In the genomic region with DNA sequence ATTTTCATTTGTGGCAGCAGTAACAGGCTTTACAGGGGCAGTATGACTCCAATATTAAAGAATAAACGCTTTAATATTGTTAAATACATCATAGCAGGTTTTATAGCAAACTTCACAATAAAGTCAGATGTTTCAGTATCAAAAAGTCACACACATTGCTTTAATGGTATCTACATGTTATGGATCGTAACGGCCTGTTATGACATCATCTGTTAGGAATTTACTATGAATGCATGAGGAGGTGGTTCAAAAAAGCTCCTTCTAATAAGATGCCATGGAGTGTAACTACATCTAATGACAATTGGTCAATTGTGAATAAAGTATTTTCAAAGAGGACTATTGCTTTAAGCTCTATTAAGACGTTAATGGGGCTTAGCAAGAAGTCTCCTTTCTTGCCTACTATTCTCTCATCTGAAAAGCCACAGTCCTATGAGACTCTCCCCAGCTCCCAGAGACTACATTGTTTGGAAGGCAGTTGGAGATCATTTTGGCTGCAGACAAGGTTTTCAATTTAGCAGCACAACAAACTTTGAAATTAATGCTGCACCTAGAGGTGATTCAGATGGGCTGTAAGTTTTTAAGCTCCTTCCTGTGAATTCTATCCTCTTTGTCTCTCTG, we compare ENCODE assay signal across 21 cellular contexts.
DNase-seq lines count a peak whose midpoint lies in the region; ATAC-seq and TF ChIP-seq lines count a peak whose summit lies in the region.
"Had no signal": no experiment of that assay in that cellular context is flagged by ENCODE, and none has a peak within 500 bp of the region (broad histone marks: within the 10 kb centered on the region; RNA-seq: fewer than 3 reads in every experiment).

No MANE protein-coding gene starts in this region.

- CTCF ChIA-PET in A673 (lab: Charles Lee) (no interaction called here), RWPE1 (lab: Yijun Ruan, JAX) (interaction anchor here (0.6 kb wide), 1 partner anchor 733 kb away, joined by 4 read pairs; no protein-coding TSS in a partner anchor), MCF 10A (lab: Yijun Ruan, JAX) (no interaction called here)

- H3K4me3 Mint-ChIP-seq in GM23338 (no peak overlapping the region), MCF 10A (ENCODE audit: unreplicated experiment) (no peak overlapping the region)
- H3K4me3 Mint-ChIP-seq: T-cell had no signal

- POLR2A ChIA-PET in A673 (lab: Charles Lee; ENCODE audit: low non-redundant PET) (no interaction called here), RWPE1 (lab: Yijun Ruan, JAX; ENCODE audit: low non-redundant PET) (no interaction called here), MCF 10A (lab: Yijun Ruan, JAX) (interaction anchor here (0.6 kb wide), 1 partner anchor 14 kb away, joined by 3 read pairs; no protein-coding TSS in a partner anchor)

- H3K4me1 Mint-ChIP-seq in GM23338, result peaks cover 25% of the 10 kb centered on the region
- no peaks in the 10 kb centered on the region for H3K4me1 Mint-ChIP-seq in MCF 10A (ENCODE audit: insufficient read depth, unreplicated experiment)
- H3K4me1 Mint-ChIP-seq: T-cell had no signal

- no peaks in the 10 kb centered on the region for H3K79me2 ChIP-seq in GM23338 (replicated peaks; ENCODE audit: insufficient read depth)

- peak overlapping the region; percentile 16; the same call in 1 of the 2 replicates for H2AFZ ChIP-seq in GM23338

- H3K27me3 Mint-ChIP-seq in GM23338 (ENCODE audit: insufficient read depth, low read depth, poor library complexity) (no peaks in the 10 kb centered on the region), MCF 10A (ENCODE audit: insufficient read depth, unreplicated experiment) (no peaks in the 10 kb centered on the region)
- H3K27me3 Mint-ChIP-seq: T-cell had no signal

- no peaks in the 10 kb centered on the region for H3K9me3 ChIP-seq in A673 (ENCODE audit: low read depth, low read length, poor library complexity, severe bottlenecking)
- H3K9me3 ChIP-seq: A549, Peyer's patch, SK-N-SH had no signal

- H3K9me2 ChIP-seq in GM23338 (ENCODE audit: insufficient read depth), result peaks cover 25% of the 10 kb centered on the region
- H3K9me2 ChIP-seq: SK-N-SH had no signal

- BruUV-seq in A673 (replicated peaks; lab: Mats Ljungman, UMichigan) (no TSS peak), MCF 10A (replicated peaks; lab: Mats Ljungman, UMichigan) (no TSS peak)

- H3K9me3 Mint-ChIP-seq in GM23338 (peaks cover 5% of the 10 kb centered on the region; the same call in 2 of the 3 replicates), MCF 10A (ENCODE audit: unreplicated experiment) (no peaks in the 10 kb centered on the region)

- H3K4me3 ChIP-seq in A673 (ENCODE audit: low read depth, low read length, poor library complexity, severe bottlenecking), result no peak overlapping the region
- H3K4me3 ChIP-seq in GM23338, result no peak overlapping the region
- H3K4me3 ChIP-seq: A549, Peyer's patch had no signal

- H3K27ac ChIP-seq in A673 (ENCODE audit: low read depth, low read length, poor library complexity, severe bottlenecking), result no peak overlapping the region
- H3K27ac ChIP-seq in GM23338 (ENCODE audit: low read depth), result peak overlapping the region; percentile 50
- no peak overlapping the region for H3K27ac ChIP-seq in RWPE1
- H3K27ac ChIP-seq: A549, Peyer's patch had no signal

- no peak overlapping the region for H3K27ac Mint-ChIP-seq in GM23338
- no peak overlapping the region for H3K27ac Mint-ChIP-seq in MCF 10A (ENCODE audit: low read depth, unreplicated experiment)
- H3K27ac Mint-ChIP-seq: T-cell had no signal

- H3K36me3 Mint-ChIP-seq in GM23338 (ENCODE audit: low read depth) (peaks cover 4% of the 10 kb centered on the region; the same call in 2 of the 3 replicates), MCF 10A (ENCODE audit: insufficient read depth, unreplicated experiment) (no peaks in the 10 kb centered on the region)
- H3K36me3 Mint-ChIP-seq: T-cell had no signal

- peak overlapping the region; percentile 56 for H3K4me2 ChIP-seq in GM23338
- H3K4me2 ChIP-seq: A549, SK-N-SH had no signal

- no peaks in the 10 kb centered on the region for H3K36me3 ChIP-seq in A673 (ENCODE audit: insufficient read depth, low read length, poor library complexity, severe bottlenecking)
- no peaks in the 10 kb centered on the region for H3K36me3 ChIP-seq in GM23338 (ENCODE audit: insufficient read depth)
- H3K36me3 ChIP-seq: Peyer's patch had no signal

- ATAC-seq in GM23338 (peak; percentile 92), GM21526 (IDR thresholded peaks at IDR 0.05; ENCODE audit: low FRiP score, unreplicated experiment) (no peak)
- ATAC-seq: A549, HCT116, T-cell had no signal

- H3K4me1 ChIP-seq in A673 (ENCODE audit: insufficient read depth, low read length, poor library complexity, severe bottlenecking) (peaks cover 7% of the 10 kb centered on the region), GM23338 (ENCODE audit: insufficient read depth) (peaks cover 12% of the 10 kb centered on the region)
- H3K4me1 ChIP-seq: A549, Peyer's patch had no signal

- H4K20me1 ChIP-seq in GM23338 (replicated peaks; ENCODE audit: insufficient read depth), result no peaks in the 10 kb centered on the region

- H3F3A ChIP-seq in GM23338 (replicated peaks; ENCODE audit: low read depth), result no peaks in the 10 kb centered on the region

- TF ChIP-seq CTCF in A673 (conservative IDR thresholded peaks at IDR 0.05; ENCODE audit: low read depth, low read length) (no peak), GM23338 (conservative IDR thresholded peaks at IDR 0.05; ENCODE audit: low read depth in 2 of 2) (no peak), RWPE1 (conservative IDR thresholded peaks at IDR 0.05; ENCODE audit: low read depth) (no peak), MCF 10A (IDR thresholded peaks at IDR 0.05; ENCODE audit: unreplicated experiment) (no peak)

- H3K27me3 ChIP-seq in A673 (replicated peaks; ENCODE audit: insufficient read depth, low read depth, low read length, poor library complexity) (no peaks in the 10 kb centered on the region), GM23338 (ENCODE audit: insufficient read depth) (no peaks in the 10 kb centered on the region)
- H3K27me3 ChIP-seq: Peyer's patch had no signal

- intact Hi-C loops in A673 (cut with micrococcal nuclease; ENCODE audit: unreplicated experiment) (no loop called here), MCF 10A (cut with micrococcal nuclease) (no loop called here)

- DNase-seq in A673 (ENCODE audit: low spot score) (peak; percentile 45), GM23338 (ENCODE audit: low spot score) (peak; percentile 24), RWPE1 (ENCODE audit: low spot score) (peak; percentile 9), kidney tubule cell (ENCODE audit: low spot score) (peak; percentile 2), OCI-M2 (lab: John Stamatoyannopoulos, UW; ENCODE audit: unreplicated experiment) (no peak), MCF 10A (ENCODE audit: unreplicated experiment) (no peak)
- no peak for DNase-seq in stimulated activated CD4-positive, alpha-beta T cell treated with anti-CD3 and anti-CD28 coated beads, Interleukin-1b, Interleukin-23, amount 100 ng/mL, for 48 hours
- DNase-seq: C1 segment of cervical spinal cord, DMS 273 treated with DMSO at 0.1 percent for 48 hours, NCI-H1048, NCI-H146, NCI-H2081 treated with DMSO at 0.1 percent for 48 hours, NCI-H226, NCI-H524 treated with DMSO at 0.1 percent for 48 hours, Peyer's patch, Right ventricle myocardium superior, SK-N-SH, T-cell had no signal

TF ChIP-seq in GM23338, 12 proteins besides CTCF, POLR2A, EP300 and RAD21:
- no peak for TF ChIP-seq POLR2AphosphoS5 (IDR thresholded peaks at IDR 0.05; ENCODE audit: low read depth)
- TF ChIP-seq CREB1 (CRISPR knock-in tag; IDR thresholded peaks at IDR 0.05; ENCODE audit: low read depth), result 0 out of 2 replicates have a peak, but pooled peaks have one; percentile 4
TF ChIP-seq in GM23338: peak in this region for 1.

Comparison
In these comparisons a context has a peak if more than half of its experiments do, and no peak if none do; other contexts are left out.
1. DNase-seq: peak in A673 (single experiment), GM23338 (single experiment), RWPE1 (single experiment) and kidney tubule cell (single experiment); none in OCI-M2 (single experiment), MCF 10A (single experiment) and stimulated activated CD4-positive, alpha-beta T cell treated with anti-CD3 and anti-CD28 coated beads, Interleukin-1b, Interleukin-23, amount 100 ng/mL, for 48 hours (single experiment).